ENCODE assay signal across 1 cellular context in the genomic region with DNA sequence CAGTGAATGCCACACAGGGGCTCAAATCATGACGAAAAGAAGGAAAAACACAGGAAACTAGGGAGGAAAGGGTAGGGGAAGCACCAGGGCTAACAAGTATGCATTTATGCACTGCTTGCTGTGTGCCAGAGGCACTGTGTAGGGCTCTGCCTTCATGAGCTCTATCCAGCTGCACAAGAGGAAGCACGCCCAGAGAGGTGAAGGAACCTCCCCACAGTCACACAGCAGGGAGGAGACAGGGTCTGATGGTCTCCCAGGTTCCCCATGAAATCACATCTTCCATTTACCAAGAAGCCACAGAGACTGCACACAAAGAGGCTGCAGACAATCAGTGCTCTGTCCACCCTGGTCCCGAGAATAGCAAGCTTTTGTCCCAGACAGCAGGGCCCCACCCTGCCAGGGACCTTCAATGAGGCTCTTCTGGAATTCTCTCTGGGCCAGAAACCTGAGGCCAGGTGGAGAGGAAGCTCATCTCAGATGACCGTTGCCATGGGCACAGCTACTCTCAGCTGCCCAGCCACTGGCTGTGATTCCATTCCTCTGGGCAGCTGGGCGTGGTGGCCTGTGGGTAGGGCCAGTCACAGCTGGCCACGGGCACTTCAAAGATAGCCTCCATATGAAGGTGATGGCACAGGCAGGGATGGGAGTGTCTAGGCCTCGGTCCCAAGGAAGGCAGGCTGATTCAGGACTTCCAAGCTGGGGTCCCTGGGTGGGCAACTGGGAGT.
A peak's percentile ranks its signal among the peaks of the same experiment; 100 is the strongest.
TF ChIP-seq lines count a peak whose summit lies in the region.

No MANE protein-coding gene starts in this region.

TF ChIP-seq in K562, 482 proteins besides CTCF, POLR2A, EP300 and RAD21:
- TF ChIP-seq SRF (CRISPR knock-in tag; IDR thresholded peaks at IDR 0.05) (no peak), ETV1 (tag; conservative IDR thresholded peaks at IDR 0.05; ENCODE audit: low read depth) (no peak), CTBP1 (IDR thresholded peaks at IDR 0.05; ENCODE audit: borderline replicate concordance) (no peak), ATF4 (CRISPR knock-in tag; IDR thresholded peaks at IDR 0.05) (no peak), RBM25 (IDR thresholded peaks at IDR 0.05; ENCODE audit: low read depth, low read length, severe bottlenecking) (peak; percentile 48), BCOR (IDR thresholded peaks at IDR 0.05) (peak; percentile 46; the same call in 1 of the 2 replicates), ZFP36 (IDR thresholded peaks at IDR 0.05; ENCODE audit: low read depth, low read length, partially characterized antibody) (peak; percentile 73)
